ENCODE assay signal across 22 cellular contexts in genomic region chr22:47376901-47377520, GRCh38.
"Had no signal": no experiment of that assay in that cellular context is flagged by ENCODE, and none has a peak within 500 bp of the region (broad histone marks: within the 10 kb centered on the region; RNA-seq: fewer than 3 reads in every experiment).

No MANE protein-coding gene starts in this region.

- H3K27me3 ChIP-seq: testis had no signal

- H3K9me3 ChIP-seq: breast epithelium, esophagus muscularis mucosa, left ventricle myocardium inferior, testis, uterus had no signal

- H3K27ac ChIP-seq: breast epithelium, esophagus muscularis mucosa, left ventricle myocardium inferior, testis, uterus had no signal

- H3K4me3 ChIP-seq: breast epithelium, esophagus muscularis mucosa, left ventricle myocardium inferior, smooth muscle cell, testis, uterus had no signal

- ATAC-seq: activated naive CD8-positive, alpha-beta T cell treated with anti-CD3 and anti-CD28 coated beads, Interleukin-2, amount 50 U/mL, for 24 hours; T-helper 17 cell had no signal

- DNase-seq: activated CD4-positive, alpha-beta memory T cell treated with anti-CD3 and anti-CD28 coated beads for 36 hours; activated CD4-positive, alpha-beta T cell treated with anti-CD3 and anti-CD28 coated beads, Interleukin-2, amount 10 ng/mL, durations not matched to agents 24 days and 14 days; activated CD4-positive, CD25-positive, alpha-beta regulatory T cell treated with anti-CD3 and anti-CD28 coated beads, Interleukin-2, amount 50 U/mL, for 72 hours; activated CD8-positive, alpha-beta memory T cell treated with anti-CD3 and anti-CD28 coated beads, Interleukin-2, amount 50 U/mL, for 48 hours; activated naive CD8-positive, alpha-beta T cell treated with anti-CD3 and anti-CD28 coated beads, Interleukin-2, amount 50 U/mL, for 24 hours; activated T-cell treated with anti-CD3 and anti-CD28 coated beads, Interleukin-2, amount 50 U/mL, for 24 hours; dermis blood vessel endothelial cell; effector CD4-positive, alpha-beta T cell; glutamatergic neuron; islet precursor cell; left ventricle myocardium inferior; stimulated activated naive CD4-positive, alpha-beta T cell; T-helper 17 cell; T1000; testis; trophoblast cell; uterus had no signal

- H3K4me1 ChIP-seq: breast epithelium, esophagus muscularis mucosa, left ventricle myocardium inferior, testis, uterus had no signal

- H3K36me3 ChIP-seq: breast epithelium, esophagus muscularis mucosa, left ventricle myocardium inferior, uterus had no signal

- FAIRE-seq: colon, frontal cortex had no signal
